In genomic region chr1:43276673-43277072, GRCh38 we compare ENCODE assay signal across 26 cellular contexts. TPM values are rescaled to one million over a fixed set of nuclear protein-coding genes. Genes with fewer than 3 reads are reported as not detected.
DNase-seq lines count a peak whose midpoint lies in the region; ATAC-seq and TF ChIP-seq lines count a peak whose summit lies in the region.
"Had no signal": no experiment of that assay in that cellular context is flagged by ENCODE, and none has a peak within 500 bp of the region (broad histone marks: within the 10 kb centered on the region; RNA-seq: fewer than 3 reads in every experiment).

No MANE protein-coding gene starts in this region.

- no peak for TF ChIP-seq POLR2A in suprapubic skin (IDR thresholded peaks at IDR 0.05)

- H3K27ac Mint-ChIP-seq in activated CD8-positive, alpha-beta T cell treated with anti-CD3 and anti-CD28 coated beads, Interleukin-2, amount 10 ng/mL, durations not matched to agents 7 days and 5 days, result peak overlapping the region; percentile 63
- no peak overlapping the region for H3K27ac Mint-ChIP-seq in activated CD8-positive, alpha-beta T cell treated with anti-CD3 and anti-CD28 coated beads for 36 hours
- H3K27ac Mint-ChIP-seq: activated naive CD8-positive, alpha-beta T cell; CD8-positive, alpha-beta T cell; T-helper 1 cell treated with Interleukin-12 subunit alpha and Interleukin-12 subunit beta and Interleukin-4 antibody, amounts not matched to agents 30 μg/mL and 1 μg/mL, for 36 hours had no signal

- H3K36me3 Mint-ChIP-seq in activated CD8-positive, alpha-beta T cell treated with anti-CD3 and anti-CD28 coated beads, Interleukin-2, amount 10 ng/mL, durations not matched to agents 7 days and 5 days (ENCODE audit: low read depth), result peaks cover 11% of the 10 kb centered on the region
- peaks cover 5% of the 10 kb centered on the region for H3K36me3 Mint-ChIP-seq in activated CD8-positive, alpha-beta T cell treated with anti-CD3 and anti-CD28 coated beads for 36 hours (ENCODE audit: low read depth)
- H3K36me3 Mint-ChIP-seq: CD8-positive, alpha-beta T cell had no signal

- 72% methylated on average over 7 of the region's 7 CpGs for WGBS in suprapubic skin
- whole genome bisulfite sequencing in SK-N-SH (ENCODE audit: low lambda C conversion rate), result 27% methylated on average over 7 of the region's 7 CpGs

- no peak for TF ChIP-seq RAD21 in SK-N-SH (IDR thresholded peaks at IDR 0.05; ENCODE audit: low read length)

- H3K79me2 ChIP-seq in SK-N-SH (ENCODE audit: insufficient read depth), result no peaks in the 10 kb centered on the region

- H3K27me3 ChIP-seq in suprapubic skin (no peaks in the 10 kb centered on the region), SK-N-SH (ENCODE audit: insufficient read depth) (peaks cover 11% of the 10 kb centered on the region; the same call in 1 of the 2 replicates), MG63 (no peaks in the 10 kb centered on the region)
- H3K27me3 ChIP-seq: right atrium auricular region had no signal

- no peak for ATAC-seq in activated CD8-positive, alpha-beta T cell treated with anti-CD3 and anti-CD28 coated beads, Interleukin-2, amount 10 ng/mL, durations not matched to agents 7 days and 5 days
- ATAC-seq in activated CD8-positive, alpha-beta T cell treated with anti-CD3 and anti-CD28 coated beads for 36 hours, result no peak
- ATAC-seq: CD8-positive, alpha-beta T cell; naive thymus-derived CD8-positive, alpha-beta T cell; stimulated activated naive CD8-positive, alpha-beta T cell treated with anti-CD3 and anti-CD28 coated beads, Interleukin-15, Interleukin-2, amounts not matched to agents 100 U/mL and 50 U/mL, for 24 hours had no signal

- no peak overlapping the region for H3K4me2 ChIP-seq in SK-N-SH

- no peaks in the 10 kb centered on the region for H3K9me3 Mint-ChIP-seq in activated CD8-positive, alpha-beta T cell treated with anti-CD3 and anti-CD28 coated beads, Interleukin-2, amount 10 ng/mL, durations not matched to agents 7 days and 5 days (ENCODE audit: insufficient read depth)
- H3K9me3 Mint-ChIP-seq in activated CD8-positive, alpha-beta T cell treated with anti-CD3 and anti-CD28 coated beads for 36 hours, result peaks cover 5% of the 10 kb centered on the region
- H3K9me3 Mint-ChIP-seq: CD8-positive, alpha-beta T cell had no signal

- TF ChIP-seq CTCF in activated CD8-positive, alpha-beta T cell treated with anti-CD3 and anti-CD28 coated beads for 36 hours (IDR thresholded peaks at IDR 0.05), result no peak
- TF ChIP-seq CTCF in coronary artery (IDR thresholded peaks at IDR 0.05) (no peak), suprapubic skin (IDR thresholded peaks at IDR 0.05) (no peak), RWPE1 (conservative IDR thresholded peaks at IDR 0.05; ENCODE audit: low read depth) (no peak), SK-N-SH (IDR thresholded peaks at IDR 0.05) (no peak)

- H3K36me3 ChIP-seq in suprapubic skin, result no peaks in the 10 kb centered on the region
- no peaks in the 10 kb centered on the region for H3K36me3 ChIP-seq in SK-N-SH (replicated peaks in 1 of 2; ENCODE audit: control insufficient read depth in 1 of 2, insufficient read depth in 2 of 2, low read length in 1 of 2)
- no peaks in the 10 kb centered on the region for H3K36me3 ChIP-seq in MG63
- H3K36me3 ChIP-seq: right atrium auricular region, tibial nerve had no signal

- H3F3A ChIP-seq in SK-N-SH (replicated peaks; ENCODE audit: insufficient read depth), result no peaks in the 10 kb centered on the region

- H2AFZ ChIP-seq in SK-N-SH (ENCODE audit: low read depth), result no peak overlapping the region

- H3K9ac ChIP-seq in SK-N-SH, result no peak overlapping the region

- POLR2A ChIA-PET in activated CD8-positive, alpha-beta T cell treated with anti-CD3 and anti-CD28 coated beads, Interleukin-2, amount 10 ng/mL, durations not matched to agents 7 days and 5 days (lab: Charles Lee), result no interaction called here
- POLR2A ChIA-PET in activated CD8-positive, alpha-beta T cell treated with anti-CD3 and anti-CD28 coated beads for 36 hours (lab: Charles Lee), result no interaction called here
- POLR2A ChIA-PET in RWPE1 (lab: Yijun Ruan, JAX; ENCODE audit: low non-redundant PET) (no interaction called here), SK-N-SH (lab: Yijun Ruan, JAX) (no interaction called here)

- H3K4me3 Mint-ChIP-seq in activated CD8-positive, alpha-beta T cell treated with anti-CD3 and anti-CD28 coated beads, Interleukin-2, amount 10 ng/mL, durations not matched to agents 7 days and 5 days, result no peak overlapping the region
- no peak overlapping the region for H3K4me3 Mint-ChIP-seq in activated CD8-positive, alpha-beta T cell treated with anti-CD3 and anti-CD28 coated beads for 36 hours
- H3K4me3 Mint-ChIP-seq: activated naive CD8-positive, alpha-beta T cell; CD8-positive, alpha-beta T cell; naive thymus-derived CD8-positive, alpha-beta T cell; T-helper 1 cell treated with Interleukin-12 subunit alpha and Interleukin-12 subunit beta and Interleukin-4 antibody, amounts not matched to agents 30 μg/mL and 1 μg/mL, for 36 hours had no signal

- no peaks in the 10 kb centered on the region for H4K20me1 ChIP-seq in SK-N-SH (ENCODE audit: insufficient read depth)

- H3K27me3 Mint-ChIP-seq in activated CD8-positive, alpha-beta T cell treated with anti-CD3 and anti-CD28 coated beads, Interleukin-2, amount 10 ng/mL, durations not matched to agents 7 days and 5 days (ENCODE audit: low read depth), result peaks cover 6% of the 10 kb centered on the region
- H3K27me3 Mint-ChIP-seq in activated CD8-positive, alpha-beta T cell treated with anti-CD3 and anti-CD28 coated beads for 36 hours, result peaks cover 4% of the 10 kb centered on the region

- no peak for TF ChIP-seq EP300 in suprapubic skin (IDR thresholded peaks at IDR 0.05)
- no peak for TF ChIP-seq EP300 in SK-N-SH (IDR thresholded peaks at IDR 0.05; ENCODE audit: borderline replicate concordance in 1 of 2, low read depth in 1 of 2, low read length in 1 of 2)

- H3K27ac ChIP-seq in coronary artery (no peak overlapping the region), suprapubic skin (no peak overlapping the region), RWPE1 (no peak overlapping the region), SK-N-SH (ENCODE audit: low read depth in 2 of 2, low read length in 1 of 2) (no peak overlapping the region)
- H3K27ac ChIP-seq: epithelial cell of prostate, right atrium auricular region, tibial nerve had no signal

- H3K4me3 ChIP-seq in coronary artery (no peak overlapping the region), suprapubic skin (no peak overlapping the region), SK-N-SH (ENCODE audit: low read depth in 2 of 2, low read length in 1 of 2) (no peak overlapping the region), MG63 (no peak overlapping the region)
- H3K4me3 ChIP-seq: right atrium auricular region, tibial nerve had no signal

- peaks cover 3% of the 10 kb centered on the region for H3K4me1 ChIP-seq in suprapubic skin
- no peaks in the 10 kb centered on the region; a peak in 1 of 4 replicates for H3K4me1 ChIP-seq in SK-N-SH (ENCODE audit: control insufficient read depth in 1 of 2, insufficient read depth in 2 of 2, low read depth in 1 of 2, low read length in 1 of 2)

- H3K9me3 ChIP-seq in suprapubic skin (no peaks in the 10 kb centered on the region), SK-N-SH (no peaks in the 10 kb centered on the region), MG63 (no peaks in the 10 kb centered on the region)
- H3K9me3 ChIP-seq: right atrium auricular region, tibial nerve had no signal

- DNase-seq in activated CD8-positive, alpha-beta T cell treated with anti-CD3 and anti-CD28 coated beads, Interleukin-2, amount 10 ng/mL, durations not matched to agents 7 days and 5 days, result no peak
- DNase-seq in activated CD8-positive, alpha-beta T cell treated with anti-CD3 and anti-CD28 coated beads for 36 hours, result no peak
- DNase-seq in coronary artery (ENCODE audit: low spot score) (peak; percentile 53), mesenteric fat pad (ENCODE audit: low spot score) (peak; percentile 57), suprapubic skin (ENCODE audit: low spot score in 2 of 2) (peak; percentile 52 to 56), RWPE1 (ENCODE audit: low spot score) (no peak), SK-N-SH (no peak), MG63 (no peak)
- DNase-seq: activated CD4-positive, alpha-beta T cell treated with anti-CD3 and anti-CD28 coated beads for 1 hour; AML-193; CD8-positive, alpha-beta T cell; DMS153; KG1; naive thymus-derived CD8-positive, alpha-beta T cell; NCI-H146; NCI-H524; stimulated activated CD4-positive, alpha-beta T cell treated with anti-CD3 and anti-CD28 coated beads, Interleukin-4, amount 100 ng/mL, for 4 hours; stimulated activated naive CD8-positive, alpha-beta T cell treated with anti-CD3 and anti-CD28 coated beads, Interleukin-15, Interleukin-2, amounts not matched to agents 100 U/mL and 50 U/mL, for 24 hours had no signal

- H3K4me1 Mint-ChIP-seq in activated CD8-positive, alpha-beta T cell treated with anti-CD3 and anti-CD28 coated beads, Interleukin-2, amount 10 ng/mL, durations not matched to agents 7 days and 5 days (ENCODE audit: low read depth), result peaks cover 23% of the 10 kb centered on the region
- peaks cover 11% of the 10 kb centered on the region for H3K4me1 Mint-ChIP-seq in activated CD8-positive, alpha-beta T cell treated with anti-CD3 and anti-CD28 coated beads for 36 hours (ENCODE audit: low read depth)

- CTCF ChIA-PET in activated CD8-positive, alpha-beta T cell treated with anti-CD3 and anti-CD28 coated beads, Interleukin-2, amount 10 ng/mL, durations not matched to agents 7 days and 5 days (lab: Charles Lee), result no interaction called here
- CTCF ChIA-PET in activated CD8-positive, alpha-beta T cell treated with anti-CD3 and anti-CD28 coated beads for 36 hours (lab: Charles Lee), result no interaction called here
- CTCF ChIA-PET in RWPE1 (lab: Yijun Ruan, JAX), result no interaction called here
- CTCF ChIA-PET in SK-N-SH (lab: Yijun Ruan, JAX), result interaction anchor here (0.8 to 1.9 kb wide), 2 partner anchors 12 to 50 kb away, joined by 3 to 5 read pairs; no protein-coding TSS in a partner anchor

- intact Hi-C loops in activated CD8-positive, alpha-beta T cell treated with anti-CD3 and anti-CD28 coated beads for 36 hours (cut with micrococcal nuclease), result no loop called here

- no peaks in the 10 kb centered on the region for H3K9me2 ChIP-seq in SK-N-SH

RNA-seq across cellular contexts. Expression of gene TMEM125, which starts 6.9 kb away (rescaled TPM):
- not detected for total RNA-seq in activated CD8-positive, alpha-beta T cell treated with anti-CD3 and anti-CD28 coated beads, Interleukin-2, amount 10 ng/mL, durations not matched to agents 7 days and 5 days
- total RNA-seq in activated CD8-positive, alpha-beta T cell treated with anti-CD3 and anti-CD28 coated beads for 36 hours, result under 1 TPM in 1 of 2 experiments, not detected in 1; 0.81 TPM
- total RNA-seq in mesenteric fat pad, result not detected
- 10 to 100 TPM in 2 of 4 donors, 1 to 10 TPM in 2; 5.7 to 27.1 (median 14.8) TPM for total RNA-seq in suprapubic skin
- not detected in 2 replicates for polyA plus RNA-seq in SK-N-SH (2012; rRNA removed)
- not detected in 2 replicates for polyA plus RNA-seq in SK-N-SH (2012; cell fraction: cytosol; rRNA removed)
- polyA plus RNA-seq in SK-N-SH (2012; cell fraction: nucleus; rRNA removed), result not detected in 2 replicates
- not detected in 2 replicates for total RNA-seq in MG63 (2014; rRNA removed; shearing (Covaris generic); ENCODE audit: low replicate concordance)
- total RNA-seq: CD8-positive, alpha-beta T cell; H4; naive thymus-derived CD8-positive, alpha-beta T cell; osteoblast; SK-MEL-5 had no signal

RNA-seq across cellular contexts. Expression of gene C1orf210, which starts 8.7 kb away (rescaled TPM):
- not detected for total RNA-seq in activated CD8-positive, alpha-beta T cell treated with anti-CD3 and anti-CD28 coated beads, Interleukin-2, amount 10 ng/mL, durations not matched to agents 7 days and 5 days
- not detected for total RNA-seq in activated CD8-positive, alpha-beta T cell treated with anti-CD3 and anti-CD28 coated beads for 36 hours
- total RNA-seq in mesenteric fat pad (not detected), suprapubic skin (10 to 100 TPM in 3 of 4 donors, 1 to 10 TPM in 1; 4.3 to 20.9 (median 16.0) TPM)
- polyA plus RNA-seq in SK-N-SH (2012; rRNA removed), result not detected in 2 replicates
- polyA plus RNA-seq in SK-N-SH (2012; cell fraction: cytosol; rRNA removed), result not detected in 2 replicates
- not detected in 2 replicates for polyA plus RNA-seq in SK-N-SH (2012; cell fraction: nucleus; rRNA removed)
- total RNA-seq in MG63 (2014; rRNA removed; shearing (Covaris generic); ENCODE audit: low replicate concordance), result not detected in 2 replicates
- total RNA-seq: CD8-positive, alpha-beta T cell; H4; naive thymus-derived CD8-positive, alpha-beta T cell; osteoblast; right atrium auricular region; SK-MEL-5; tibial nerve had no signal

RNA-seq across cellular contexts. Expression of gene TIE1, which starts 24.1 kb away (rescaled TPM):
- total RNA-seq in activated CD8-positive, alpha-beta T cell treated with anti-CD3 and anti-CD28 coated beads, Interleukin-2, amount 10 ng/mL, durations not matched to agents 7 days and 5 days, result 1 to 10 TPM in 1 of 2 experiments, under 1 TPM in 1; 0.53 to 1.3 TPM
- under 1 TPM in 1 of 2 experiments, not detected in 1; 0.25 TPM for total RNA-seq in activated CD8-positive, alpha-beta T cell treated with anti-CD3 and anti-CD28 coated beads for 36 hours
- 42.6 TPM for total RNA-seq in mesenteric fat pad
- total RNA-seq in suprapubic skin, result 10 to 100 TPM in 3 of 4 donors, 1 to 10 TPM in 1; 5.4 to 19.0 (median 11.3) TPM
- 0.81 and 1.6 TPM in 2 replicates for polyA plus RNA-seq in SK-N-SH (2012; rRNA removed)
- polyA plus RNA-seq in SK-N-SH (2012; cell fraction: cytosol; rRNA removed), result 0.89 and 1.5 TPM in 2 replicates
- 1.6 and 2.4 TPM in 2 replicates for polyA plus RNA-seq in SK-N-SH (2012; cell fraction: nucleus; rRNA removed)
- total RNA-seq in MG63 (2014; rRNA removed; shearing (Covaris generic); ENCODE audit: low replicate concordance), result 0.20 TPM in 1 of 2 replicates, not detected in the other
- total RNA-seq: CD8-positive, alpha-beta T cell; naive thymus-derived CD8-positive, alpha-beta T cell; osteoblast had no signal
- polyA plus RNA-seq: naive thymus-derived CD8-positive, alpha-beta T cell had no signal

Comparison
In these comparisons a context has a peak if more than half of its experiments do, and no peak if none do; other contexts are left out.
1. DNase-seq: peak in coronary artery (single experiment), mesenteric fat pad (single experiment) and suprapubic skin (2 of 2); none in activated CD8-positive, alpha-beta T cell treated with anti-CD3 and anti-CD28 coated beads, Interleukin-2, amount 10 ng/mL, durations not matched to agents 7 days and 5 days (single experiment), activated CD8-positive, alpha-beta T cell treated with anti-CD3 and anti-CD28 coated beads for 36 hours (single experiment), RWPE1 (single experiment), SK-N-SH (single experiment) and MG63 (single experiment).